19 cellular contexts compared by ENCODE assay signal in genomic region chr15:81282911-81283310, GRCh38. TPM values are rescaled to one million over a fixed set of nuclear protein-coding genes. Genes with fewer than 3 reads are reported as not detected.
DNase-seq lines count a peak whose midpoint lies in the region; ATAC-seq and TF ChIP-seq lines count a peak whose summit lies in the region.
"Had no signal": no experiment of that assay in that cellular context is flagged by ENCODE, and none has a peak within 500 bp of the region (broad histone marks: within the 10 kb centered on the region; RNA-seq: fewer than 3 reads in every experiment).

No MANE protein-coding gene starts in this region.

- H3K9me3 ChIP-seq in RWPE2 (ENCODE audit: severe bottlenecking) (no peaks in the 10 kb centered on the region), Karpas-422 (ENCODE audit: low read length) (no peaks in the 10 kb centered on the region)
- H3K9me3 ChIP-seq: A549, BE2C had no signal

- ATAC-seq in RWPE2 (ENCODE audit: low read depth) (no peak), left lobe of liver (no peak)
- ATAC-seq: A549; CD8-positive, alpha-beta T cell; HepG2 had no signal

- H3K27me3 Mint-ChIP-seq in activated naive CD4-positive, alpha-beta T cell treated with anti-CD3 and anti-CD28 coated beads, Interleukin-2, amount 50 U/mL, for 24 hours = no peaks in the 10 kb centered on the region
- H3K27me3 Mint-ChIP-seq in activated naive CD4-positive, alpha-beta T cell treated with anti-CD3 and anti-CD28 coated beads, Interleukin-2, amount 10 ng/mL, durations not matched to agents 7 days and 5 days = peaks cover 3% of the 10 kb centered on the region

- no peak for TF ChIP-seq CTCF in RWPE2 (IDR thresholded peaks at IDR 0.05; ENCODE audit: poor library complexity, severe bottlenecking)

- H3K4me1 ChIP-seq in RWPE2 (ENCODE audit: insufficient read depth, poor library complexity, severe bottlenecking) = peaks cover 11% of the 10 kb centered on the region
- H3K4me1 ChIP-seq in Karpas-422 (ENCODE audit: low read length) = no peaks in the 10 kb centered on the region
- H3K4me1 ChIP-seq: A549, BE2C had no signal

- peaks cover 87% of the 10 kb centered on the region for H3K4me1 Mint-ChIP-seq in activated naive CD4-positive, alpha-beta T cell treated with anti-CD3 and anti-CD28 coated beads, Interleukin-2, amount 50 U/mL, for 24 hours
- peaks cover 58% of the 10 kb centered on the region for H3K4me1 Mint-ChIP-seq in activated naive CD4-positive, alpha-beta T cell treated with anti-CD3 and anti-CD28 coated beads, Interleukin-2, amount 10 ng/mL, durations not matched to agents 7 days and 5 days

- no peaks in the 10 kb centered on the region for H3K79me2 ChIP-seq in Karpas-422 (ENCODE audit: low read length)

- no peak overlapping the region for H3K4me3 Mint-ChIP-seq in activated naive CD4-positive, alpha-beta T cell treated with anti-CD3 and anti-CD28 coated beads, Interleukin-2, amount 50 U/mL, for 24 hours
- no peak overlapping the region for H3K4me3 Mint-ChIP-seq in activated naive CD4-positive, alpha-beta T cell treated with anti-CD3 and anti-CD28 coated beads, Interleukin-2, amount 10 ng/mL, durations not matched to agents 7 days and 5 days
- H3K4me3 Mint-ChIP-seq: CD14-positive monocyte; CD8-positive, alpha-beta T cell; HFFc6 had no signal

- H3K27me3 ChIP-seq in RWPE2 (ENCODE audit: insufficient read depth, poor library complexity, severe bottlenecking) (no peaks in the 10 kb centered on the region), Karpas-422 (ENCODE audit: low read length) (no peaks in the 10 kb centered on the region)
- H3K27me3 ChIP-seq: BE2C had no signal

- H3K36me3 Mint-ChIP-seq in activated naive CD4-positive, alpha-beta T cell treated with anti-CD3 and anti-CD28 coated beads, Interleukin-2, amount 50 U/mL, for 24 hours = peaks cover 14% of the 10 kb centered on the region
- H3K36me3 Mint-ChIP-seq in activated naive CD4-positive, alpha-beta T cell treated with anti-CD3 and anti-CD28 coated beads, Interleukin-2, amount 10 ng/mL, durations not matched to agents 7 days and 5 days = peaks cover 19% of the 10 kb centered on the region

- peak overlapping the region; percentile 25 for H3K27ac Mint-ChIP-seq in activated naive CD4-positive, alpha-beta T cell treated with anti-CD3 and anti-CD28 coated beads, Interleukin-2, amount 50 U/mL, for 24 hours
- H3K27ac Mint-ChIP-seq in activated naive CD4-positive, alpha-beta T cell treated with anti-CD3 and anti-CD28 coated beads, Interleukin-2, amount 10 ng/mL, durations not matched to agents 7 days and 5 days = no peak overlapping the region
- H3K27ac Mint-ChIP-seq: CD8-positive, alpha-beta T cell; HFFc6 had no signal

- no peaks in the 10 kb centered on the region for H3K36me3 ChIP-seq in RWPE2 (ENCODE audit: low read depth)
- H3K36me3 ChIP-seq in Karpas-422 (ENCODE audit: insufficient read depth, low read length) = no peaks in the 10 kb centered on the region
- H3K36me3 ChIP-seq: BE2C had no signal

- H3K9me3 Mint-ChIP-seq in activated naive CD4-positive, alpha-beta T cell treated with anti-CD3 and anti-CD28 coated beads, Interleukin-2, amount 50 U/mL, for 24 hours = peaks cover 12% of the 10 kb centered on the region
- H3K9me3 Mint-ChIP-seq in activated naive CD4-positive, alpha-beta T cell treated with anti-CD3 and anti-CD28 coated beads, Interleukin-2, amount 10 ng/mL, durations not matched to agents 7 days and 5 days = peaks cover 12% of the 10 kb centered on the region
- H3K9me3 Mint-ChIP-seq: HFFc6 had no signal

- no peak overlapping the region for H3K4me3 ChIP-seq in RWPE2 (ENCODE audit: severe bottlenecking)
- no peak overlapping the region for H3K4me3 ChIP-seq in Karpas-422 (ENCODE audit: low read length)
- H3K4me3 ChIP-seq: A549 had no signal

- no peak overlapping the region for H3K4me2 ChIP-seq in Karpas-422 (ENCODE audit: low read depth, low read length, poor library complexity, severe bottlenecking)
- H3K4me2 ChIP-seq: A549 had no signal

- no peaks in the 10 kb centered on the region for H4K20me1 ChIP-seq in Karpas-422 (ENCODE audit: insufficient read depth, low read depth, low read length)

- no peak overlapping the region for H3K9ac ChIP-seq in Karpas-422 (ENCODE audit: low read length)

- in situ Hi-C loops in KBM-7 (cut with MboI; ENCODE audit: low pct_unique_long_range_greater_than_20kb, low sequenced_read_pairs) = loop anchor here (10.0 kb wide), 1 partner anchor 112 kb away; no protein-coding TSS in a partner anchor

- H3K27ac ChIP-seq in RWPE2 (ENCODE audit: poor library complexity, severe bottlenecking) = no peak overlapping the region
- no peak overlapping the region for H3K27ac ChIP-seq in Karpas-422 (ENCODE audit: low read length)
- H3K27ac ChIP-seq: A549 had no signal

- CTCF ChIA-PET in activated naive CD4-positive, alpha-beta T cell treated with anti-CD3 and anti-CD28 coated beads, Interleukin-2, amount 10 ng/mL, durations not matched to agents 7 days and 5 days (lab: Charles Lee) = interaction anchor here (2.1 to 13.2 kb wide), 3 partner anchors 8 to 17 kb away, joined by 9 to 202 read pairs (median 29); no protein-coding TSS in a partner anchor

- no peaks in the 10 kb centered on the region for H3K9me2 ChIP-seq in Karpas-422 (replicated peaks; ENCODE audit: insufficient read depth, low read length)

- H2AFZ ChIP-seq in Karpas-422 (ENCODE audit: low read length) = no peak overlapping the region

- no peak for DNase-seq in activated naive CD4-positive, alpha-beta T cell treated with anti-CD3 and anti-CD28 coated beads, Interleukin-2, amount 10 ng/mL, durations not matched to agents 7 days and 5 days
- DNase-seq in RWPE2 (ENCODE audit: low spot score) (peak; percentile 60), left lobe of liver (ENCODE audit: low spot score) (peak; percentile 38), KBM-7 (no peak), Karpas-422 (no peak), SKM-1 (lab: John Stamatoyannopoulos, UW; ENCODE audit: unreplicated experiment) (no peak)
- DNase-seq: BE2C, COR-L47, DMS153, DMS79 treated with DMSO at 0.1 percent for 48 hours, EL, GDM1, HCEC 1CT, HFFc6 had no signal

RNA-seq across cellular contexts. Expression of gene STARD5, which starts 41.0 kb away (rescaled TPM):
- total RNA-seq in left lobe of liver = 17.8 TPM
- total RNA-seq in Karpas-422 (2014; rRNA removed; shearing (Covaris generic); ENCODE audit: low replicate concordance) = 0.22 and 0.87 TPM in 2 replicates

Comparison
In these comparisons a context has a peak if more than half of its experiments do, and no peak if none do; other contexts are left out.
1. DNase-seq: peak in RWPE2 (single experiment) and left lobe of liver (single experiment); none in activated naive CD4-positive, alpha-beta T cell treated with anti-CD3 and anti-CD28 coated beads, Interleukin-2, amount 10 ng/mL, durations not matched to agents 7 days and 5 days (single experiment), KBM-7 (single experiment), Karpas-422 (single experiment) and SKM-1 (single experiment).
2. RNA of gene STARD5, which starts 41.0 kb away (total RNA-seq): 17.8 TPM in left lobe of liver (single experiment); 0.22 to 0.87 TPM in Karpas-422; every median in the first group is over 10 times any median in the second.